Comparison of ENCODE assay signal across 9 cellular contexts in genomic region chr6:125944434-125944816, GRCh38. TPM values are rescaled to one million over a fixed set of nuclear protein-coding genes. Genes with fewer than 3 reads are reported as not detected.
DNase-seq lines count a peak whose midpoint lies in the region; FAIRE-seq and TF ChIP-seq lines count a peak whose summit lies in the region.
"Had no signal": no experiment of that assay in that cellular context is flagged by ENCODE, and none has a peak within 500 bp of the region (broad histone marks: within the 10 kb centered on the region; RNA-seq: fewer than 3 reads in every experiment).

No MANE protein-coding gene starts in this region.

- H2BK15ac ChIP-seq in neuronal stem cell (ENCODE audit: low read length) = no peak overlapping the region

- H2BK120ac ChIP-seq in neuronal stem cell (ENCODE audit: low read depth, low read length) = no peak overlapping the region

- no peaks in the 10 kb centered on the region for H3K79me2 ChIP-seq in keratinocyte (ENCODE audit: control insufficient read depth, insufficient read depth, low read length)
- no peaks in the 10 kb centered on the region for H3K79me2 ChIP-seq in Karpas-422 (ENCODE audit: low read length)

- FAIRE-seq in keratinocyte (lab: Jason Lieb, UNC) = no peak

- H3K9ac ChIP-seq in keratinocyte (ENCODE audit: control insufficient read depth, extremely low read depth, insufficient read depth, low read length) (no peak overlapping the region), subcutaneous abdominal adipose tissue (ENCODE audit: low read length in 5 of 5) (no peak overlapping the region), Karpas-422 (ENCODE audit: low read length) (no peak overlapping the region), neuronal stem cell (ENCODE audit: low read depth, low read length, poor library complexity) (no peak overlapping the region)

- H4K20me1 ChIP-seq in keratinocyte (ENCODE audit: control insufficient read depth, extremely low read depth, insufficient read depth, low read length) (no peaks in the 10 kb centered on the region), Karpas-422 (ENCODE audit: insufficient read depth, low read depth, low read length) (no peaks in the 10 kb centered on the region)

- no peaks in the 10 kb centered on the region for H3K9me1 ChIP-seq in keratinocyte (ENCODE audit: control insufficient read depth, extremely low read depth, insufficient read depth, low read length)

- DNase-seq in Kasumi-1 (lab: John Stamatoyannopoulos, UW) (peak; percentile 58 to 66), astrocyte of the hippocampus (ENCODE audit: low read depth, low spot score) (peak; percentile 43), keratinocyte (ENCODE audit: low read depth, low spot score) (no peak), NCI-H526 treated with DMSO at 0.1 percent for 48 hours (lab: John Stamatoyannopoulos, UW) (no peak), Karpas-422 (no peak), neuronal stem cell (ENCODE audit: low spot score) (no peak)
- no peak for DNase-seq in activated CD4-positive, alpha-beta T cell treated with anti-CD3 and anti-CD28 coated beads for 1 hour
- DNase-seq: activated CD4-positive, alpha-beta memory T cell treated with anti-CD3 and anti-CD28 coated beads for 36 hours had no signal

- H3K18ac ChIP-seq in neuronal stem cell (ENCODE audit: low read length) = no peak overlapping the region

- H2AFZ ChIP-seq in keratinocyte (ENCODE audit: control insufficient read depth, low read length) (peak overlapping the region; percentile 64), Karpas-422 (ENCODE audit: low read length) (no peak overlapping the region), neuronal stem cell (ENCODE audit: low read length) (no peak overlapping the region)

- H2BK12ac ChIP-seq in neuronal stem cell (ENCODE audit: low read length) = no peak overlapping the region

- H3K4me1 ChIP-seq in keratinocyte (ENCODE audit: control insufficient read depth, extremely low read depth, insufficient read depth, low read length) (peaks cover 88% of the 10 kb centered on the region), subcutaneous abdominal adipose tissue (ENCODE audit: control insufficient read depth in 5 of 5, insufficient read depth in 5 of 5, low read length in 5 of 5) (peaks cover 0 to 19% (median 16%) of the 10 kb centered on the region in 5 donors), Karpas-422 (ENCODE audit: low read length) (peaks cover 10% of the 10 kb centered on the region), neuronal stem cell (ENCODE audit: control insufficient read depth in 2 of 2, insufficient read depth in 1 of 2, low read depth in 1 of 2, low read length in 2 of 2) (no peaks in the 10 kb centered on the region)

- H2BK5ac ChIP-seq in neuronal stem cell (ENCODE audit: low read length) = no peak overlapping the region

- no peaks in the 10 kb centered on the region for H3K9me3 ChIP-seq in keratinocyte (ENCODE audit: control insufficient read depth, low read depth, low read length)
- no peaks in the 10 kb centered on the region for H3K9me3 ChIP-seq in subcutaneous abdominal adipose tissue (ENCODE audit: control insufficient read depth in 5 of 5, low read length in 5 of 5)
- no peaks in the 10 kb centered on the region for H3K9me3 ChIP-seq in Karpas-422 (ENCODE audit: low read length)
- no peaks in the 10 kb centered on the region for H3K9me3 ChIP-seq in neuronal stem cell (replicated peaks in 1 of 2; ENCODE audit: control insufficient read depth in 2 of 2, insufficient read depth in 1 of 2, low read depth in 1 of 2, low read length in 2 of 2)

- dilution Hi-C loops in keratinocyte (cut with MboI; ENCODE audit: extremely low pct_ligation_motif_present, low sequenced_read_pairs) = no loop called here

- H4K8ac ChIP-seq in neuronal stem cell (ENCODE audit: low read depth, low read length) = no peak overlapping the region

- no peaks in the 10 kb centered on the region for H3K36me3 ChIP-seq in keratinocyte (ENCODE audit: control insufficient read depth in 2 of 2, extremely low read depth in 1 of 2, insufficient read depth in 2 of 2, low read length in 2 of 2)
- H3K36me3 ChIP-seq in subcutaneous abdominal adipose tissue (ENCODE audit: control insufficient read depth in 5 of 5, insufficient read depth in 5 of 5, low read length in 5 of 5) = no peaks in the 10 kb centered on the region
- H3K36me3 ChIP-seq in Karpas-422 (ENCODE audit: insufficient read depth, low read length) = no peaks in the 10 kb centered on the region
- H3K36me3 ChIP-seq in neuronal stem cell (replicated peaks in 1 of 2; ENCODE audit: control insufficient read depth in 2 of 2, insufficient read depth in 2 of 2, low read length in 2 of 2) = no peaks in the 10 kb centered on the region

- no peak overlapping the region for H2AK5ac ChIP-seq in neuronal stem cell (ENCODE audit: low read depth, low read length)

- no peaks in the 10 kb centered on the region for H3K9me2 ChIP-seq in Karpas-422 (replicated peaks; ENCODE audit: insufficient read depth, low read length)

- H4K91ac ChIP-seq in neuronal stem cell (ENCODE audit: low read depth, low read length, poor library complexity) = no peak overlapping the region

- no CpG with 5 or more reads among the region's 5 CpGs for WGBS in neuronal stem cell (ENCODE audit: extremely low coverage in 2 of 2, insufficient read length in 2 of 2, insufficient replicate concordance in 1 of 2), 2 donors

- no peaks in the 10 kb centered on the region for H3K79me1 ChIP-seq in neuronal stem cell (ENCODE audit: low read depth, low read length)

- TF ChIP-seq CTCF in keratinocyte (optimal IDR thresholded peaks at IDR 0.05 in 1 of 3, IDR thresholded peaks at IDR 0.05 in 1 of 3, conservative IDR thresholded peaks at IDR 0.05 in 1 of 3; ENCODE audit: extremely low read depth in 1 of 3, insufficient read depth in 2 of 3, low read length in 3 of 3) = no peak

- H3K23ac ChIP-seq in neuronal stem cell (ENCODE audit: low read depth, low read length, poor library complexity) = no peak overlapping the region

- H3K4me3 ChIP-seq in keratinocyte (ENCODE audit: control insufficient read depth in 2 of 3, extremely low read depth in 1 of 3, insufficient read depth in 2 of 3, low read depth in 1 of 3, low read length in 3 of 3) = no peak overlapping the region
- no peak overlapping the region for H3K4me3 ChIP-seq in subcutaneous abdominal adipose tissue (ENCODE audit: low read depth in 1 of 5, low read length in 5 of 5)
- H3K4me3 ChIP-seq in Karpas-422 (ENCODE audit: low read length) = no peak overlapping the region
- no peak overlapping the region for H3K4me3 ChIP-seq in neuronal stem cell (ENCODE audit: low read length in 2 of 2)

- H3K14ac ChIP-seq in neuronal stem cell (ENCODE audit: low read length) = no peak overlapping the region

- H3K4ac ChIP-seq in neuronal stem cell (ENCODE audit: low read length) = no peak overlapping the region

- H3K4me2 ChIP-seq in keratinocyte (ENCODE audit: control insufficient read depth, extremely low read depth, insufficient read depth, low read depth, low read length) = peak overlapping the region; percentile 52
- H3K4me2 ChIP-seq in Karpas-422 (ENCODE audit: low read depth, low read length, poor library complexity, severe bottlenecking) = no peak overlapping the region
- H3K4me2 ChIP-seq in neuronal stem cell (ENCODE audit: insufficient read depth, low read length, poor library complexity, severe bottlenecking) = no peak overlapping the region

- H3K27me3 ChIP-seq in keratinocyte (ENCODE audit: control insufficient read depth, extremely low read depth, insufficient read depth, low read length) (no peaks in the 10 kb centered on the region), subcutaneous abdominal adipose tissue (ENCODE audit: control insufficient read depth in 5 of 5, insufficient read depth in 4 of 5, low read length in 5 of 5) (no peaks in the 10 kb centered on the region), Karpas-422 (ENCODE audit: low read length) (no peaks in the 10 kb centered on the region), neuronal stem cell (ENCODE audit: control insufficient read depth in 3 of 3, insufficient read depth in 3 of 3, low read depth in 1 of 3, low read length in 3 of 3) (peaks cover 0 to 30% (median 0%) of the 10 kb centered on the region in 3 experiments)

- H3K27ac ChIP-seq in keratinocyte (ENCODE audit: control insufficient read depth, insufficient read depth, low read length) (peak overlapping the region; percentile 97), subcutaneous abdominal adipose tissue (ENCODE audit: low read depth, low read length) (peak overlapping the region; percentile 19), Karpas-422 (ENCODE audit: low read length) (no peak overlapping the region), neuronal stem cell (replicated peaks; ENCODE audit: low read length) (no peak overlapping the region)

RNA-seq across cellular contexts. Expression of gene HINT3, which starts 12.1 kb away (rescaled TPM):
- polyA plus RNA-seq in keratinocyte = 1.5 to 3.9 TPM (median 2.9 TPM) in 3 replicates
- polyA plus RNA-seq in keratinocyte (2011; ENCODE audit: low read depth) = 39.6 TPM
- polyA plus RNA-seq in keratinocyte (2011; cell fraction: cytosol; rRNA removed) = 3.5 and 4.5 TPM in 2 replicates
- polyA plus RNA-seq in keratinocyte (2011; cell fraction: nucleus; rRNA removed) = 1.9 TPM in 2 replicates
- polyA plus RNA-seq in keratinocyte (2012; ENCODE audit: low replicate concordance) = 7.4 and 19.7 TPM in 2 replicates
- polyA minus RNA-seq in keratinocyte = 0.52 to 1.4 TPM (median 0.99 TPM) in 3 replicates
- polyA minus RNA-seq in keratinocyte (2011; cell fraction: cytosol; rRNA and poly(A)+ RNA removed) = 6.7 TPM
- 1.9 and 3.3 TPM in 2 replicates for polyA minus RNA-seq in keratinocyte (2011; cell fraction: nucleus; rRNA and poly(A)+ RNA removed)
- total RNA-seq in Karpas-422 (2014; rRNA removed; shearing (Covaris generic); ENCODE audit: low replicate concordance) = 16.5 and 22.0 TPM in 2 replicates
- polyA plus RNA-seq in neuronal stem cell (2013, experiment 1 of 2) = 13.5 TPM
- 13.0 TPM for polyA plus RNA-seq in neuronal stem cell (2013, experiment 2 of 2)

RNA-seq across cellular contexts. Expression of gene TRMT11, which starts 41.9 kb away (rescaled TPM):
- 14.7 to 23.0 TPM (median 15.0 TPM) in 3 replicates for polyA plus RNA-seq in keratinocyte
- 14.9 TPM for polyA plus RNA-seq in keratinocyte (2011; ENCODE audit: low read depth)
- polyA plus RNA-seq in keratinocyte (2011; cell fraction: cytosol; rRNA removed) = 11.9 and 20.6 TPM in 2 replicates
- 23.0 and 33.3 TPM in 2 replicates for polyA plus RNA-seq in keratinocyte (2011; cell fraction: nucleus; rRNA removed)
- polyA plus RNA-seq in keratinocyte (2012; ENCODE audit: low replicate concordance) = 10.7 and 13.5 TPM in 2 replicates
- 1.1 to 30.8 TPM (median 9.2 TPM) in 3 replicates for polyA minus RNA-seq in keratinocyte
- 6.5 TPM for polyA minus RNA-seq in keratinocyte (2011; cell fraction: cytosol; rRNA and poly(A)+ RNA removed)
- 19.7 and 29.3 TPM in 2 replicates for polyA minus RNA-seq in keratinocyte (2011; cell fraction: nucleus; rRNA and poly(A)+ RNA removed)
- 70.6 and 140 TPM in 2 replicates for total RNA-seq in Karpas-422 (2014; rRNA removed; shearing (Covaris generic); ENCODE audit: low replicate concordance)
- polyA plus RNA-seq in neuronal stem cell (2013, experiment 1 of 2) = 30.6 TPM
- 32.7 TPM for polyA plus RNA-seq in neuronal stem cell (2013, experiment 2 of 2)

Comparison
In these comparisons a context has a peak if more than half of its experiments do, and no peak if none do; other contexts are left out.
1. DNase-seq: peak in Kasumi-1 (2 of 2) and astrocyte of the hippocampus (single experiment); none in keratinocyte (single experiment), NCI-H526 treated with DMSO at 0.1 percent for 48 hours (single experiment), Karpas-422 (single experiment), neuronal stem cell (single experiment) and activated CD4-positive, alpha-beta T cell treated with anti-CD3 and anti-CD28 coated beads for 1 hour (single experiment).
2. H3K27ac ChIP-seq: peak in keratinocyte (single experiment) and subcutaneous abdominal adipose tissue (single experiment); none in Karpas-422 (single experiment) and neuronal stem cell (single experiment).